In the genomic region with DNA sequence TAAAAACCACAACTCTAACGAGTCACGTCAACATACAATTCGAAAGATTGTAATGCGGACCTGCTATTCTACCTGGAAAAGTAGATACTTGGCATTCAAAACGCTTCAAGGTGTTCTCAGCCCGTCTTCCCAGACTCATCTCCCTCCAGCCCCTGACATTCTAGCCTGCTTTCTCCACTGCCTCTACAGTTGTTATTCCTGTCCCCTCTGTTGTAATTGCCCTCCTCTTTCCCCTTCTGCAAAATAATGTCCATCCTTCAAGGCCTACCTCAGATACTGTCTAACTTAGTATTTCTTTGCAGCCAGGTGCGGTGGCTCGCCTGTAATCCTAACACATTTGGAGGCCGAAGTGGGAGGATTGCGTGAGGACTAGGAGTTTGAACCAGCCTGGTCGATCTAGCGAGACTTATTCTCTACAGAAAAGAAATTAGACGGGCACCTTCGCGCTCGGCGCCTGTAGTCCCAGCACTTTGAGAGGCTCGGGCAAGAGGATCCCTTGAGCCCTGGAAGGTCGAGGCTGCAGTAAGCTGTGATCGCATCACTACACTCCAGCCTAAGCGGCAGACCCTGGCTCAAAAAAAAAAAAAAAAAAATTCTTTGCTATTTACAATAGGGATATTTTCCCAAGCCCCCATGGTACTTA, we compare ENCODE assay signal across 8 cellular contexts. TPM values are rescaled to one million over a fixed set of nuclear protein-coding genes. Genes with fewer than 3 reads are reported as not detected.
A peak's percentile ranks its signal among the peaks of the same experiment; 100 is the strongest.
DNase-seq lines count a peak whose midpoint lies in the region; ATAC-seq and TF ChIP-seq lines count a peak whose summit lies in the region.

No MANE protein-coding gene starts in this region.

- H3K27ac ChIP-seq in AG04450 (ENCODE audit: low read depth, low read length) (peak overlapping the region; percentile 82), HUES48 (ENCODE audit: low read depth, low read length) (peak overlapping the region; percentile 92), mammary epithelial cell (ENCODE audit: insufficient read depth, low read depth, low read length) (peak overlapping the region; percentile 90)

- CTCF ChIA-PET in AG04450 (lab: Charles Lee) = interaction anchor here (3.2 kb wide), 1 partner anchor 254 kb away, joined by 16 read pairs; no protein-coding TSS in a partner anchor
- CTCF ChIA-PET in mammary epithelial cell (lab: Charles Lee; ENCODE audit: low non-redundant PET) = no interaction called here

- POLR2A ChIA-PET in AG04450 (lab: Yijun Ruan, JAX) = interaction anchor here (0.6 to 1.3 kb wide), 4 partner anchors 12 to 811 kb away, joined by 3 to 6 read pairs (median 4); no protein-coding TSS in a partner anchor

- H3K4me3 ChIP-seq in AG04450 (ENCODE audit: low read depth, low read length) (peak overlapping the region; percentile 97), HUES48 (ENCODE audit: low read depth, low read length) (peak overlapping the region; percentile 91), mammary epithelial cell (replicated peaks in 1 of 3; ENCODE audit: insufficient read depth in 1 of 3, low read depth in 2 of 3, low read length in 3 of 3) (peak overlapping the region; percentile 76 to 94 (median 81)), mononuclear cell (ENCODE audit: low read length) (peak overlapping the region; percentile 85)

- H3K27me3 ChIP-seq in AG04450 (ENCODE audit: control insufficient read depth, insufficient read depth, low read length) = no peaks in the 10 kb centered on the region
- no peaks in the 10 kb centered on the region for H3K27me3 ChIP-seq in HUES48 (ENCODE audit: control insufficient read depth, insufficient read depth, low read length)
- H3K27me3 ChIP-seq in mammary epithelial cell (ENCODE audit: insufficient read depth, low read length) = no peaks in the 10 kb centered on the region
- no peaks in the 10 kb centered on the region for H3K27me3 ChIP-seq in mononuclear cell (ENCODE audit: insufficient read depth, low read length)

- no peak for ATAC-seq in GM19395 (IDR thresholded peaks at IDR 0.05; ENCODE audit: unreplicated experiment)

- H3K4me2 ChIP-seq in mammary epithelial cell (ENCODE audit: insufficient read depth, low read depth, low read length) = peak overlapping the region; percentile 91

- WGBS in mammary epithelial cell (ENCODE audit: low coverage, missing lambda C conversion rate) = 50% methylated on average over 14 of the region's 21 CpGs

- TF ChIP-seq CTCF in AG04450 (IDR thresholded peaks at IDR 0.05; ENCODE audit: low read depth, low read length) = no peak
- no peak for TF ChIP-seq CTCF in mammary epithelial cell (conservative IDR thresholded peaks at IDR 0.05 in 1 of 2, IDR thresholded peaks at IDR 0.05 in 1 of 2; ENCODE audit: extremely low read depth in 1 of 2, insufficient read depth in 1 of 2, low read depth in 1 of 2, low read length in 2 of 2)

- no peaks in the 10 kb centered on the region for H3K9me3 ChIP-seq in AG04450 (ENCODE audit: control insufficient read depth, insufficient read depth, low read length)
- H3K9me3 ChIP-seq in HUES48 (ENCODE audit: control insufficient read depth, insufficient read depth, low read length) = no peaks in the 10 kb centered on the region
- no peaks in the 10 kb centered on the region for H3K9me3 ChIP-seq in mammary epithelial cell (replicated peaks; ENCODE audit: insufficient read depth, low read length)
- no peaks in the 10 kb centered on the region for H3K9me3 ChIP-seq in mononuclear cell (ENCODE audit: low read depth, low read length)

- H4K20me1 ChIP-seq in mammary epithelial cell (ENCODE audit: insufficient read depth, low read length) = no peaks in the 10 kb centered on the region

- no TSS peak for BruUV-seq in mammary epithelial cell (replicated peaks; lab: Mats Ljungman, UMichigan)

- H3K4me1 ChIP-seq in HUES48 (ENCODE audit: control insufficient read depth, insufficient read depth, low read length) = 0 out of 2 replicates have a peak, but pooled peaks cover 5% of the 10 kb centered on the region
- H3K4me1 ChIP-seq in mammary epithelial cell (ENCODE audit: insufficient read depth, low read length) = peaks cover 12% of the 10 kb centered on the region
- H3K4me1 ChIP-seq in mononuclear cell (ENCODE audit: insufficient read depth, low read length) = peaks cover 26% of the 10 kb centered on the region

- intact Hi-C loops in mammary epithelial cell (cut with micrococcal nuclease) = loop anchor here (2.0 kb wide), 3 partner anchors 33 to 255 kb away; partner anchors contain the start of genes ARID4B, GGPS1 and TOMM20

- H3K36me3 ChIP-seq in HUES48 (ENCODE audit: control insufficient read depth, insufficient read depth, low read length) = peaks cover 29% of the 10 kb centered on the region
- H3K36me3 ChIP-seq in mammary epithelial cell (ENCODE audit: insufficient read depth, low read length) = peaks cover 15% of the 10 kb centered on the region

- dilution Hi-C loops in mammary epithelial cell (cut with HindIII; ENCODE audit: low sequenced_read_pairs) = no loop called here

- no peak for DNase-seq in AG04450 (ENCODE audit: low read depth, low spot score)
- no peak for DNase-seq in mammary epithelial cell
- DNase-seq in NCI-H1417 treated with DMSO at 0.1 percent for 48 hours (lab: John Stamatoyannopoulos, UW) = no peak
- DNase-seq in NCI-H2029 treated with DMSO at 0.1 percent for 48 hours (lab: John Stamatoyannopoulos, UW) = no peak
- DNase-seq in DMS114 treated with DMSO at 0.1 percent for 48 hours (lab: John Stamatoyannopoulos, UW; ENCODE audit: unreplicated experiment) = no peak

- H3K9ac ChIP-seq in HUES48 (ENCODE audit: low read depth, low read length) = peak overlapping the region; percentile 85
- peak overlapping the region; percentile 93 for H3K9ac ChIP-seq in mammary epithelial cell (ENCODE audit: insufficient read depth, low read length)

- in situ Hi-C loops in mammary epithelial cell (cut with MboI; ENCODE audit: low sequenced_read_pairs in 2 of 2) = no loop called here

- peak overlapping the region; percentile 98 for H2AFZ ChIP-seq in mammary epithelial cell (ENCODE audit: low read depth, low read length)

- H3K79me2 ChIP-seq in mammary epithelial cell (ENCODE audit: insufficient read depth, low read length) = peaks cover 41% of the 10 kb centered on the region

RNA-seq across cellular contexts. Expression of gene RBM34, which starts 0.8 kb away (rescaled TPM):
- polyA plus RNA-seq in AG04450 (2011; rRNA removed) (32.3 and 47.0 TPM in 2 replicates), mammary epithelial cell (28.4 TPM)
- polyA minus RNA-seq in AG04450 (2011; rRNA and poly(A)+ RNA removed) = 25.4 and 26.2 TPM in 2 replicates
- total RNA-seq in mammary epithelial cell (10 to 100 TPM; 44.8 to 96.2 TPM), mononuclear cell (139 TPM)
- 32.6 TPM for polyA minus RNA-seq in mammary epithelial cell

RNA-seq across cellular contexts. Expression of gene TOMM20, which starts 33.2 kb away (rescaled TPM):
- polyA plus RNA-seq in AG04450 (2011; rRNA removed) (82.2 and 94.0 TPM in 2 replicates), mammary epithelial cell (54.8 TPM)
- polyA minus RNA-seq in AG04450 (2011; rRNA and poly(A)+ RNA removed) = 30.5 and 49.9 TPM in 2 replicates
- total RNA-seq in mammary epithelial cell (100 to 1,000 TPM in 1 of 2 donors, 10 to 100 TPM in 1; 96.5 to 102 TPM), mononuclear cell (89.1 TPM)
- polyA minus RNA-seq in mammary epithelial cell = 44.8 TPM
